Comparison of ENCODE assay signal across 20 cellular contexts in genomic region chr15:64311566-64311965, GRCh38.
"Had no signal": no experiment of that assay in that cellular context is flagged by ENCODE, and none has a peak within 500 bp of the region (broad histone marks: within the 10 kb centered on the region; RNA-seq: fewer than 3 reads in every experiment).

No MANE protein-coding gene starts in this region.

- H3K9me3 ChIP-seq: colonic mucosa, esophagus squamous epithelium, lower lobe of right lung, pancreas, right atrium auricular region, spleen, testis, tibial artery had no signal

- H3K36me3 ChIP-seq: colonic mucosa, esophagus squamous epithelium, lower lobe of right lung, pancreas, right atrium auricular region, spleen, tibial artery had no signal

- H3K27me3 ChIP-seq: colonic mucosa, esophagus squamous epithelium, pancreas, right atrium auricular region, spleen, testis, tibial artery had no signal

- H3K4me1 ChIP-seq: colonic mucosa, lower lobe of right lung, spleen had no signal

- H3K4me3 ChIP-seq: colonic mucosa, esophagus squamous epithelium, lower lobe of right lung, pancreas, right atrium auricular region, spleen, testis, tibial artery had no signal

- DNase-seq: colonic mucosa; effector CD8-positive, alpha-beta T cell; endodermal cell; esophagus squamous epithelium; foreskin melanocyte; left colon; left ventricle myocardium superior; lower lobe of right lung; naive thymus-derived CD8-positive, alpha-beta T cell; occipital lobe; pancreas; spleen; stimulated activated CD4-positive, alpha-beta T cell treated with anti-CD3 and anti-CD28 coated beads, Interleukin-4, amount 100 ng/mL, for 4 hours; stimulated activated naive CD8-positive, alpha-beta T cell treated with anti-CD3 and anti-CD28 coated beads, Interleukin-15, Interleukin-2, amounts not matched to agents 100 U/mL and 50 U/mL, for 24 hours; substantia nigra; testis; tibial artery had no signal

- FAIRE-seq: keratinocyte, pancreas had no signal

- H3K27ac ChIP-seq: colonic mucosa, epithelial cell of prostate, esophagus squamous epithelium, lower lobe of right lung, pancreas, right atrium auricular region, spleen, testis, tibial artery had no signal
